In genomic region chr1:201108614-201109013, GRCh38 we compare ENCODE assay signal across 18 cellular contexts. TPM values are rescaled to one million over a fixed set of nuclear protein-coding genes. Genes with fewer than 3 reads are reported as not detected.
DNase-seq lines count a peak whose midpoint lies in the region; ATAC-seq and TF ChIP-seq lines count a peak whose summit lies in the region.
"Had no signal": no experiment of that assay in that cellular context is flagged by ENCODE, and none has a peak within 500 bp of the region (broad histone marks: within the 10 kb centered on the region; RNA-seq: fewer than 3 reads in every experiment).

No MANE protein-coding gene starts in this region.

- H3K9me3 Mint-ChIP-seq in nephron progenitor cell, result no peaks in the 10 kb centered on the region
- no peaks in the 10 kb centered on the region for H3K9me3 Mint-ChIP-seq in endothelial cell (ENCODE audit: unreplicated experiment)
- H3K9me3 Mint-ChIP-seq: activated CD4-positive, alpha-beta T cell treated with anti-CD3 and anti-CD28 coated beads, Interleukin-2, amount 10 ng/mL, durations not matched to agents 24 days and 14 days; activated T-cell treated with anti-CD3 and anti-CD28 coated beads, Interleukin-2, amount 50 U/mL, for 4 hours; T-helper 1 cell treated with Interleukin-12 subunit alpha and Interleukin-12 subunit beta and Interleukin-4 antibody, amounts not matched to agents 30 μg/mL and 1 μg/mL, for 36 hours had no signal

- TF ChIP-seq CTCF in nephron progenitor cell (IDR thresholded peaks at IDR 0.05) (no peak), endothelial cell (IDR thresholded peaks at IDR 0.05; ENCODE audit: unreplicated experiment) (no peak)

- DNase-seq in DMS79 (lab: John Stamatoyannopoulos, UW) (peak; percentile 65), NCI-H1436 (lab: John Stamatoyannopoulos, UW) (peak; percentile 99), NCI-H774 (lab: John Stamatoyannopoulos, UW) (peak; percentile 76), nephron progenitor cell (no peak), endothelial cell (ENCODE audit: low spot score) (no peak), NCI-H2196 treated with DMSO at 0.1 percent for 48 hours (lab: John Stamatoyannopoulos, UW; ENCODE audit: unreplicated experiment) (no peak)
- DNase-seq: activated CD4-positive, alpha-beta T cell treated with anti-CD3 and anti-CD28 coated beads, Interleukin-2, amount 10 ng/mL, durations not matched to agents 24 days and 14 days; activated T-cell treated with anti-CD3 and anti-CD28 coated beads, Interleukin-2, amount 50 U/mL, for 4 hours; cerebellar nuclear complex; DMS 273 treated with DMSO at 0.1 percent for 48 hours; kidney glomerular epithelial cell; mucosa of descending colon; NCI-H524 treated with DMSO at 0.1 percent for 48 hours had no signal

- ATAC-seq in GM21367 (IDR thresholded peaks at IDR 0.05; ENCODE audit: unreplicated experiment) (no peak), GM21717 (IDR thresholded peaks at IDR 0.05; ENCODE audit: unreplicated experiment) (no peak)
- ATAC-seq: activated T-cell treated with anti-CD3 and anti-CD28 coated beads, Interleukin-2, amount 50 U/mL, for 4 hours; mucosa of descending colon had no signal

- no peaks in the 10 kb centered on the region for H3K36me3 Mint-ChIP-seq in nephron progenitor cell (ENCODE audit: low read depth)
- no peaks in the 10 kb centered on the region for H3K36me3 Mint-ChIP-seq in endothelial cell (ENCODE audit: low read depth, unreplicated experiment)

- H3K27ac Mint-ChIP-seq in nephron progenitor cell, result peak overlapping the region; percentile 42
- no peak overlapping the region for H3K27ac Mint-ChIP-seq in endothelial cell (ENCODE audit: unreplicated experiment)
- H3K27ac Mint-ChIP-seq: activated CD4-positive, alpha-beta T cell treated with anti-CD3 and anti-CD28 coated beads, Interleukin-2, amount 10 ng/mL, durations not matched to agents 24 days and 14 days; T-helper 1 cell treated with Interleukin-12 subunit alpha and Interleukin-12 subunit beta and Interleukin-4 antibody, amounts not matched to agents 30 μg/mL and 1 μg/mL, for 36 hours had no signal

- H3K27me3 Mint-ChIP-seq in nephron progenitor cell (ENCODE audit: low read depth, poor library complexity) (peaks cover 29% of the 10 kb centered on the region), endothelial cell (ENCODE audit: unreplicated experiment) (peaks cover 22% of the 10 kb centered on the region)

- H3K4me1 Mint-ChIP-seq in nephron progenitor cell, result peaks cover 26% of the 10 kb centered on the region
- H3K4me1 Mint-ChIP-seq in endothelial cell (ENCODE audit: unreplicated experiment), result no peaks in the 10 kb centered on the region
- H3K4me1 Mint-ChIP-seq: activated CD4-positive, alpha-beta T cell treated with anti-CD3 and anti-CD28 coated beads, Interleukin-2, amount 10 ng/mL, durations not matched to agents 24 days and 14 days had no signal

- H3K4me3 Mint-ChIP-seq in nephron progenitor cell, result no peak overlapping the region
- H3K4me3 Mint-ChIP-seq in endothelial cell (ENCODE audit: unreplicated experiment), result no peak overlapping the region
- H3K4me3 Mint-ChIP-seq: activated CD4-positive, alpha-beta T cell treated with anti-CD3 and anti-CD28 coated beads, Interleukin-2, amount 10 ng/mL, durations not matched to agents 24 days and 14 days; activated T-cell treated with anti-CD3 and anti-CD28 coated beads, Interleukin-2, amount 50 U/mL, for 4 hours; T-helper 1 cell treated with Interleukin-12 subunit alpha and Interleukin-12 subunit beta and Interleukin-4 antibody, amounts not matched to agents 30 μg/mL and 1 μg/mL, for 36 hours had no signal

RNA-seq across cellular contexts. Expression of gene CACNA1S, which starts 3.6 kb away (rescaled TPM):
- total RNA-seq in endothelial cell (ENCODE audit: unreplicated experiment), result 0.08 TPM
- total RNA-seq: activated CD4-positive, alpha-beta T cell treated with anti-CD3 and anti-CD28 coated beads, Interleukin-2, amount 10 ng/mL, durations not matched to agents 24 days and 14 days; activated T-cell treated with anti-CD3 and anti-CD28 coated beads, Interleukin-2, amount 50 U/mL, for 4 hours; mucosa of descending colon had no signal

RNA-seq across cellular contexts. Expression of gene ASCL5, which starts 18.4 kb away (rescaled TPM):
- total RNA-seq in endothelial cell (ENCODE audit: unreplicated experiment), result not detected
- total RNA-seq: activated CD4-positive, alpha-beta T cell treated with anti-CD3 and anti-CD28 coated beads, Interleukin-2, amount 10 ng/mL, durations not matched to agents 24 days and 14 days; activated T-cell treated with anti-CD3 and anti-CD28 coated beads, Interleukin-2, amount 50 U/mL, for 4 hours; LHCN-M2; mucosa of descending colon; posterior vena cava had no signal

RNA-seq across cellular contexts. Expression of gene TMEM9, which starts 45.7 kb away (rescaled TPM):
- 78.7 TPM for total RNA-seq in endothelial cell (ENCODE audit: unreplicated experiment)

Comparison
In these comparisons a context has a peak if more than half of its experiments do, and no peak if none do; other contexts are left out.
1. DNase-seq: peak in DMS79 (single experiment), NCI-H1436 (single experiment) and NCI-H774 (single experiment); none in nephron progenitor cell (single experiment), endothelial cell (single experiment) and NCI-H2196 treated with DMSO at 0.1 percent for 48 hours (single experiment).